In the genomic region with DNA sequence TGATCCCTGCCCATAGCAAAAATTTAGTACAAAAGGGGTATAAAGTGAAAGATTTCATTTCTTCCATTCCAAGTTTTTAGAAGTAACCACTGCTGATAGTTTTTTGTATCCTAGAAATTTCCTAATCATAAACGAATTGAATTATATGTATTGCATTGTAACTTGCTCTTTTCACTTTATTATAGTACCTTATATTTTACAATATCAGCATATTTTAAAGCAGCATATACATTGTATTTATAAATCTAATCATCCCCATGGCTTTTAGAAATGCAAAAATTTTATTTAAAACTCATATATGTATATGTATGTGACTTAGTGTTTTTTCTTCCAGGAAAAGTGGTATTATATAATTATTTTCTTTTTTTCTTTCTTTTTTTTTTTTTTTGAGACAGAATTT, we compare ENCODE assay signal across 19 cellular contexts.
"Had no signal": no experiment of that assay in that cellular context is flagged by ENCODE, and none has a peak within 500 bp of the region (broad histone marks: within the 10 kb centered on the region; RNA-seq: fewer than 3 reads in every experiment).

No MANE protein-coding gene starts in this region.

- H3K27ac ChIP-seq: adrenal gland, WERI-Rb-1 had no signal

- H3K4me3 ChIP-seq: adrenal gland had no signal

- DNase-seq: activated CD4-positive, alpha-beta memory T cell treated with anti-CD3 and anti-CD28 coated beads, Interleukin-2, amount 10 ng/mL, durations not matched to agents 7 days and 5 days; activated CD4-positive, alpha-beta T cell treated with anti-CD3 and anti-CD28 coated beads for 36 hours; activated CD4-positive, alpha-beta T cell treated with anti-CD3 and anti-CD28 coated beads, Interleukin-2, amount 50 U/mL, for 1 hour; activated naive CD4-positive, alpha-beta T cell treated with anti-CD3 and anti-CD28 coated beads, Interleukin-2, amount 50 U/mL, for 16 hours; activated naive CD8-positive, alpha-beta T cell treated with anti-CD3 and anti-CD28 coated beads, Interleukin-2, amount 10 ng/mL, durations not matched to agents 7 days and 5 days; activated T-cell treated with anti-CD3 and anti-CD28 coated beads for 4 hours; activated T-cell treated with anti-CD3 and anti-CD28 coated beads, Interleukin-2, amount 50 U/mL, for 72 hours; adrenal gland; anterior cingulate cortex; cerebellar nuclear complex; NCI-H1048; NCI-H1417; NCI-H1930; NCI-H2171; NCI-H2227 treated with DMSO at 0.1 percent for 48 hours; NCI-H774; SIG-M5; T-helper 1 cell; WERI-Rb-1 had no signal

- H3K9me3 ChIP-seq: adrenal gland had no signal

- H3K36me3 ChIP-seq: adrenal gland, WERI-Rb-1 had no signal

- H3K9me3 Mint-ChIP-seq: activated CD4-positive, alpha-beta memory T cell treated with anti-CD3 and anti-CD28 coated beads, Interleukin-2, amount 10 ng/mL, durations not matched to agents 7 days and 5 days; activated naive CD8-positive, alpha-beta T cell treated with anti-CD3 and anti-CD28 coated beads, Interleukin-2, amount 10 ng/mL, durations not matched to agents 7 days and 5 days; activated T-cell treated with anti-CD3 and anti-CD28 coated beads, Interleukin-2, amount 50 U/mL, for 72 hours had no signal

- ATAC-seq: activated T-cell treated with anti-CD3 and anti-CD28 coated beads, Interleukin-2, amount 50 U/mL, for 72 hours had no signal

- H3K27ac Mint-ChIP-seq: activated CD4-positive, alpha-beta memory T cell treated with anti-CD3 and anti-CD28 coated beads, Interleukin-2, amount 10 ng/mL, durations not matched to agents 7 days and 5 days had no signal

- H3K4me3 Mint-ChIP-seq: activated CD4-positive, alpha-beta T cell treated with anti-CD3 and anti-CD28 coated beads for 36 hours had no signal

- H3K27me3 Mint-ChIP-seq: activated CD4-positive, alpha-beta memory T cell treated with anti-CD3 and anti-CD28 coated beads, Interleukin-2, amount 10 ng/mL, durations not matched to agents 7 days and 5 days; activated CD4-positive, alpha-beta T cell treated with anti-CD3 and anti-CD28 coated beads for 36 hours; activated naive CD8-positive, alpha-beta T cell treated with anti-CD3 and anti-CD28 coated beads, Interleukin-2, amount 10 ng/mL, durations not matched to agents 7 days and 5 days had no signal
